ENCODE assay signal across 9 cellular contexts in the genomic region with DNA sequence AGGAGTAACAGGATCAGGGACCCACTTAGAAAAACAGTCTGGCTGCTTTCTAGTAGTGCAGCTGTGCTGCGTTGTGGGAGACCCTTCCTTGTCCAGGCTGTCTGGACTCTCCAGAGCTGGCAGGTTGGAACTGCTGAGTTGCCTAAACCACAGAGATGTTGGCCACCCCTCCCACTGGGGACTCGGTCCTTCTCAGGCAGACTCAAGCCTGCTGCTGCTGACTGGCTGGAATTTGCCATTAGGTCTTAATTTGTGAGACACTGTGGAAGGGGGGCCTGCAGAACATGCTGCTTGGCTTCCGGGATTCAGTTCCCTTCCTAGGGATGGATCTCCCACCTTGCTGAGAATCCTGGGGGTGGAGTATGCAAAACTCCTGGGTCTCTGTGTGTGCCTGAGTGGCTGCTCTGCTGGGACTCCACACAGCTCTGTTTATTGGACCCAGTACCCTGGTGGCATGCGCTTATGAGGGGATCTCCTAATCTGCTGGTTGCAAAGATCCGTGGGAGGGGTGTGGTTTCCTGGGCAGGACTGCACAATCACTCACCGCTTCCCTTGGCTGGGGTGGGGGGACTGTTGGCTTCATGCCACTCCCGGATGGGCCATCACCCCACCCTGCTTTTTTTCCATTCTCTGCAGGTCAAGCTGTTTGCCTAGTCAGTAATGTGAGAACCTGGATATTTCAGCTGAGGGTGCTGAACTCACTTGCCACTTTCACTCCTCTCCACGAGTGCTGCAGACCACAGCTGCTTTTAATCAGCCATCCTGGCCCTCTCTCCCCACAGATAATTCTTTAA.
DNase-seq lines count a peak whose midpoint lies in the region; ATAC-seq and TF ChIP-seq lines count a peak whose summit lies in the region.
"Had no signal": no experiment of that assay in that cellular context is flagged by ENCODE, and none has a peak within 500 bp of the region (broad histone marks: within the 10 kb centered on the region; RNA-seq: fewer than 3 reads in every experiment).

No MANE protein-coding gene starts in this region.

- DNase-seq in activated gamma-delta T cell treated with Interleukin-2 at 50 U/mL for 16 hours (peak; percentile 11), activated gamma-delta T cell (lab: John Stamatoyannopoulos, UW) (no peak), heart left ventricle (peak; percentile 60 to 80 (median 74)), DMS79 treated with DMSO at 0.1 percent for 48 hours (lab: John Stamatoyannopoulos, UW) (no peak), NCI-H1417 treated with DMSO at 0.1 percent for 48 hours (lab: John Stamatoyannopoulos, UW) (no peak)
- DNase-seq in activated CD4-positive, alpha-beta T cell treated with anti-CD3 and anti-CD28 coated beads, Interleukin-2, amount 50 U/mL, for 4 hours, result peak; percentile 1 to 2
- peak; percentile 28 for DNase-seq in stimulated activated CD8-positive, alpha-beta memory T cell treated with anti-CD3 and anti-CD28 coated beads, Interleukin-4, amount 100 ng/mL, for 24 hours (ENCODE audit: low read depth)

- peaks cover 0 to 9% (median 0%) of the 10 kb centered on the region in 12 donors for H3K9me3 ChIP-seq in heart left ventricle

- no peaks in the 10 kb centered on the region for H3K36me3 ChIP-seq in heart left ventricle
- H3K36me3 ChIP-seq: neutrophil had no signal

- no peaks in the 10 kb centered on the region for H3K27me3 ChIP-seq in heart left ventricle
- H3K27me3 ChIP-seq: neutrophil had no signal

- peak overlapping the region in 8 of 12 donors; percentile 11 to 63 (median 48) for H3K27ac ChIP-seq in heart left ventricle
- H3K27ac ChIP-seq: neutrophil had no signal

- no peak for TF ChIP-seq CTCF in heart left ventricle (IDR thresholded peaks at IDR 0.05)

- peak; percentile 81 for ATAC-seq in HG03342 (IDR thresholded peaks at IDR 0.05; ENCODE audit: unreplicated experiment)
- ATAC-seq in heart left ventricle, result peak; percentile 69 to 96 (median 92)

- H3K4me3 ChIP-seq in heart left ventricle, result no peak overlapping the region

- TF ChIP-seq POLR2A in heart left ventricle (IDR thresholded peaks at IDR 0.05), result no peak

- WGBS in heart left ventricle, 4 donors, result 9 to 18% (median 16%) methylated on average over 3 to 8 of the region's 8 CpGs

- peaks cover 0 to 18% (median 11%) of the 10 kb centered on the region in 12 donors for H3K4me1 ChIP-seq in heart left ventricle

- intact Hi-C loops in heart left ventricle (cut with DNase I), result no loop called here

Comparison
In these comparisons a context has a peak if more than half of its experiments do, and no peak if none do; other contexts are left out.
1. DNase-seq: peak in activated gamma-delta T cell treated with Interleukin-2 at 50 U/mL for 16 hours (single experiment), activated CD4-positive, alpha-beta T cell treated with anti-CD3 and anti-CD28 coated beads, Interleukin-2, amount 50 U/mL, for 4 hours (2 of 2), heart left ventricle (5 of 5) and stimulated activated CD8-positive, alpha-beta memory T cell treated with anti-CD3 and anti-CD28 coated beads, Interleukin-4, amount 100 ng/mL, for 24 hours (single experiment); none in activated gamma-delta T cell (single experiment), DMS79 treated with DMSO at 0.1 percent for 48 hours (single experiment) and NCI-H1417 treated with DMSO at 0.1 percent for 48 hours (single experiment).